ENCODE assay signal across 1 cellular context in genomic region chrX:55057691-55058249, GRCh38.
TF ChIP-seq lines count a peak whose summit lies in the region.

No MANE protein-coding gene starts in this region.

TF ChIP-seq in HCT116, 20 proteins besides CTCF, POLR2A, EP300 and RAD21 (continued from another document):
- TF ChIP-seq YY1 (IDR thresholded peaks at IDR 0.05; ENCODE audit: extremely low read depth, insufficient replicate concordance, low read depth, low read length) (no peak), MAX (IDR thresholded peaks at IDR 0.05) (no peak), SRF (IDR thresholded peaks at IDR 0.05; ENCODE audit: low read depth) (no peak), SIN3A (IDR thresholded peaks at IDR 0.05; ENCODE audit: low read depth) (no peak)
